In genomic region chr4:38141808-38142500, GRCh38 we compare ENCODE assay signal across 18 cellular contexts.
DNase-seq lines count a peak whose midpoint lies in the region; ATAC-seq and TF ChIP-seq lines count a peak whose summit lies in the region.
"Had no signal": no experiment of that assay in that cellular context is flagged by ENCODE, and none has a peak within 500 bp of the region (broad histone marks: within the 10 kb centered on the region; RNA-seq: fewer than 3 reads in every experiment).

No MANE protein-coding gene starts in this region.

- in situ Hi-C loops in gastrocnemius medialis (cut with MboI; ENCODE audit: low sequenced_read_pairs in 4 of 4) = no loop called here

- peaks cover 8% of the 10 kb centered on the region; the same call in 1 of the 2 replicates for H3K36me3 ChIP-seq in RWPE2 (ENCODE audit: low read depth)
- peaks cover 2% of the 10 kb centered on the region for H3K36me3 ChIP-seq in fibroblast of lung (ENCODE audit: control insufficient read depth, insufficient read depth, low read length)
- peaks cover 0 to 40% of the 10 kb centered on the region in 2 donors for H3K36me3 ChIP-seq in gastrocnemius medialis
- no peaks in the 10 kb centered on the region for H3K36me3 ChIP-seq in PC-9 (ENCODE audit: low read depth)
- H3K36me3 ChIP-seq in H7 (replicated peaks; ENCODE audit: control insufficient read depth, insufficient read depth, low read length) = no peaks in the 10 kb centered on the region
- peaks cover 0 to 22% (median 0%) of the 10 kb centered on the region in 3 donors for H3K36me3 ChIP-seq in Peyer's patch
- H3K36me3 ChIP-seq: adrenal gland had no signal

- TF ChIP-seq POLR2A in gastrocnemius medialis (IDR thresholded peaks at IDR 0.05) = no peak
- no peak for TF ChIP-seq POLR2A in Peyer's patch (IDR thresholded peaks at IDR 0.05)

- H3K27ac Mint-ChIP-seq in activated CD4-positive, alpha-beta T cell treated with anti-CD3 and anti-CD28 coated beads for 36 hours = peak overlapping the region; percentile 21
- H3K27ac Mint-ChIP-seq: IgD-negative memory B cell had no signal

- H3K9me3 ChIP-seq in RWPE2 (ENCODE audit: severe bottlenecking) (no peaks in the 10 kb centered on the region), fibroblast of lung (ENCODE audit: control insufficient read depth, insufficient read depth, low read depth, low read length) (no peaks in the 10 kb centered on the region), gastrocnemius medialis (no peaks in the 10 kb centered on the region), PC-9 (ENCODE audit: insufficient read depth, low read depth) (no peaks in the 10 kb centered on the region), Peyer's patch (no peaks in the 10 kb centered on the region)
- H3K9me3 ChIP-seq: adrenal gland, thyroid gland had no signal

- no peak overlapping the region for H3K4me2 ChIP-seq in fibroblast of lung (ENCODE audit: extremely low read depth, insufficient read depth, low read length)
- no peak overlapping the region for H3K4me2 ChIP-seq in PC-9

- no peaks in the 10 kb centered on the region for H3K4me1 ChIP-seq in RWPE2 (ENCODE audit: insufficient read depth, poor library complexity, severe bottlenecking)
- peaks cover 10% of the 10 kb centered on the region for H3K4me1 ChIP-seq in fibroblast of lung (ENCODE audit: control insufficient read depth, extremely low read depth, insufficient read depth, low read length)
- H3K4me1 ChIP-seq in gastrocnemius medialis = no peaks in the 10 kb centered on the region
- no peaks in the 10 kb centered on the region for H3K4me1 ChIP-seq in PC-9 (replicated peaks; ENCODE audit: insufficient read depth)
- H3K4me1 ChIP-seq in Peyer's patch = no peaks in the 10 kb centered on the region
- H3K4me1 ChIP-seq: adrenal gland, thyroid gland had no signal

- no peaks in the 10 kb centered on the region for H3K9me2 ChIP-seq in PC-9 (ENCODE audit: insufficient read depth)

- intact Hi-C loops in activated CD4-positive, alpha-beta T cell treated with anti-CD3 and anti-CD28 coated beads for 36 hours (cut with DNase I, micrococcal nuclease) = no loop called here
- intact Hi-C loops in gastrocnemius medialis (cut with DNase I; ENCODE audit: low total_unique reads) = no loop called here
- intact Hi-C loops in PC-9 (cut with micrococcal nuclease; ENCODE audit: unreplicated experiment) = no loop called here

- H3F3A ChIP-seq in PC-9 (ENCODE audit: insufficient read depth, low read depth) = no peaks in the 10 kb centered on the region

- no peak for DNase-seq in activated CD4-positive, alpha-beta T cell treated with anti-CD3 and anti-CD28 coated beads for 36 hours
- no peak for DNase-seq in activated CD4-positive, alpha-beta T cell treated with anti-CD3 and anti-CD28 coated beads, Interleukin-2, amount 50 U/mL, for 4 hours
- DNase-seq in RWPE2 (ENCODE audit: low spot score) = no peak
- DNase-seq in fibroblast of lung (ENCODE audit: low read depth in 2 of 2) = peak; percentile 61 to 83
- DNase-seq in gastrocnemius medialis = no peak
- no peak for DNase-seq in PC-9
- DNase-seq in H7 = no peak
- DNase-seq in Peyer's patch = no peak
- DNase-seq: Calu3, dorsolateral prefrontal cortex, head of caudate nucleus, NCI-H1436, NCI-H510A, thyroid gland had no signal

- H2AFZ ChIP-seq in fibroblast of lung (ENCODE audit: low read length) (no peak overlapping the region), PC-9 (no peak overlapping the region)

- H3K4me3 ChIP-seq in RWPE2 (ENCODE audit: severe bottlenecking) (no peak overlapping the region), fibroblast of lung (replicated peaks in 1 of 4; ENCODE audit: control extremely low read depth in 1 of 4, insufficient read depth in 1 of 4, low read depth in 3 of 4, low read length in 4 of 4) (no peak overlapping the region), gastrocnemius medialis (no peak overlapping the region), PC-9 (no peak overlapping the region), H7 (ENCODE audit: insufficient read depth, low read depth, low read length) (no peak overlapping the region), Peyer's patch (no peak overlapping the region)
- H3K4me3 ChIP-seq: adrenal gland, dorsolateral prefrontal cortex, thyroid gland had no signal

- CTCF ChIA-PET in activated CD4-positive, alpha-beta T cell treated with anti-CD3 and anti-CD28 coated beads for 36 hours (lab: Charles Lee) = interaction anchor here (1.2 kb wide), 1 partner anchor 30 kb away, joined by 3 read pairs; no protein-coding TSS in a partner anchor
- CTCF ChIA-PET in PC-9 (lab: Charles Lee) = no interaction called here

- TF ChIP-seq CTCF in RWPE2 (IDR thresholded peaks at IDR 0.05; ENCODE audit: poor library complexity, severe bottlenecking) (no peak), fibroblast of lung (conservative IDR thresholded peaks at IDR 0.05 in 1 of 2, IDR thresholded peaks at IDR 0.05 in 1 of 2; ENCODE audit: low read depth in 1 of 2, low read length in 2 of 2) (no peak), gastrocnemius medialis (IDR thresholded peaks at IDR 0.05 in 4 of 5, conservative IDR thresholded peaks at IDR 0.05 in 1 of 5) (no peak), PC-9 (conservative IDR thresholded peaks at IDR 0.05) (no peak), Peyer's patch (IDR thresholded peaks at IDR 0.05) (no peak)

- H3K36me3 Mint-ChIP-seq in activated CD4-positive, alpha-beta T cell treated with anti-CD3 and anti-CD28 coated beads for 36 hours (ENCODE audit: low read depth) = peaks cover 30% of the 10 kb centered on the region

- peak; percentile 61 for ATAC-seq in activated CD4-positive, alpha-beta T cell treated with anti-CD3 and anti-CD28 coated beads for 36 hours
- peak; percentile 74; the same call in 2 of the 3 replicates for ATAC-seq in RWPE2 (ENCODE audit: low read depth)
- peak; percentile 11 to 21 for ATAC-seq in gastrocnemius medialis

- no TSS peak for BruUV-seq in PC-9 (replicated peaks; lab: Mats Ljungman, UMichigan)

- H3K4me3 Mint-ChIP-seq in activated CD4-positive, alpha-beta T cell treated with anti-CD3 and anti-CD28 coated beads for 36 hours = no peak overlapping the region
- H3K4me3 Mint-ChIP-seq: IgD-negative memory B cell, neural crest cell had no signal

- H3K9ac ChIP-seq in fibroblast of lung (ENCODE audit: insufficient read depth, low read length) = no peak overlapping the region

- no peaks in the 10 kb centered on the region for H3K79me2 ChIP-seq in fibroblast of lung (ENCODE audit: control insufficient read depth, insufficient read depth, low read length)
- H3K79me2 ChIP-seq in PC-9 (ENCODE audit: low read depth) = no peaks in the 10 kb centered on the region

- H4K20me1 ChIP-seq in fibroblast of lung (ENCODE audit: control insufficient read depth, extremely low read depth, insufficient read depth, low read length) (no peaks in the 10 kb centered on the region), PC-9 (ENCODE audit: insufficient read depth) (no peaks in the 10 kb centered on the region)

- H3K27ac ChIP-seq in RWPE2 (ENCODE audit: poor library complexity, severe bottlenecking) = no peak overlapping the region
- H3K27ac ChIP-seq in fibroblast of lung (ENCODE audit: insufficient read depth, low read length) = no peak overlapping the region
- no peak overlapping the region for H3K27ac ChIP-seq in gastrocnemius medialis
- no peak overlapping the region for H3K27ac ChIP-seq in PC-9
- no peak overlapping the region for H3K27ac ChIP-seq in Peyer's patch
- H3K27ac ChIP-seq: adrenal gland, dorsolateral prefrontal cortex, RWPE1, thyroid gland had no signal

- H3K27me3 ChIP-seq in RWPE2 (ENCODE audit: insufficient read depth, poor library complexity, severe bottlenecking) = no peaks in the 10 kb centered on the region
- no peaks in the 10 kb centered on the region for H3K27me3 ChIP-seq in fibroblast of lung (ENCODE audit: control insufficient read depth, insufficient read depth, low read length)
- H3K27me3 ChIP-seq in gastrocnemius medialis = no peaks in the 10 kb centered on the region
- H3K27me3 ChIP-seq in PC-9 (ENCODE audit: insufficient read depth, low read depth) = no peaks in the 10 kb centered on the region
- no peaks in the 10 kb centered on the region for H3K27me3 ChIP-seq in H7 (ENCODE audit: control insufficient read depth, insufficient read depth, low read length)
- H3K27me3 ChIP-seq in Peyer's patch = no peaks in the 10 kb centered on the region
- H3K27me3 ChIP-seq: adrenal gland, dorsolateral prefrontal cortex, thyroid gland had no signal

- H3K4me1 Mint-ChIP-seq in activated CD4-positive, alpha-beta T cell treated with anti-CD3 and anti-CD28 coated beads for 36 hours = peaks cover 14% of the 10 kb centered on the region
- H3K4me1 Mint-ChIP-seq: IgD-negative memory B cell, neural crest cell had no signal

- no peaks in the 10 kb centered on the region for H3K27me3 Mint-ChIP-seq in activated CD4-positive, alpha-beta T cell treated with anti-CD3 and anti-CD28 coated beads for 36 hours
- H3K27me3 Mint-ChIP-seq: IgD-negative memory B cell had no signal

- POLR2A ChIA-PET in activated CD4-positive, alpha-beta T cell treated with anti-CD3 and anti-CD28 coated beads for 36 hours (lab: Charles Lee) = no interaction called here
- POLR2A ChIA-PET in PC-9 (lab: Charles Lee; ENCODE audit: unreplicated experiment) = no interaction called here

- H3K9me3 Mint-ChIP-seq in activated CD4-positive, alpha-beta T cell treated with anti-CD3 and anti-CD28 coated beads for 36 hours (ENCODE audit: low read depth) = no peaks in the 10 kb centered on the region
- H3K9me3 Mint-ChIP-seq: IgD-negative memory B cell, neural crest cell had no signal

Comparison
In these comparisons a context has a peak if more than half of its experiments do, and no peak if none do; other contexts are left out.
1. ATAC-seq: peak in every context shown above with its lines; median percentile 74 in RWPE2; 61 in activated CD4-positive, alpha-beta T cell treated with anti-CD3 and anti-CD28 coated beads for 36 hours; 16 in gastrocnemius medialis.
2. DNase-seq: peak in fibroblast of lung (2 of 2); none in activated CD4-positive, alpha-beta T cell treated with anti-CD3 and anti-CD28 coated beads for 36 hours (single experiment), activated CD4-positive, alpha-beta T cell treated with anti-CD3 and anti-CD28 coated beads, Interleukin-2, amount 50 U/mL, for 4 hours (0 of 2), RWPE2 (single experiment), gastrocnemius medialis (0 of 2), PC-9 (0 of 2), H7 (single experiment) and Peyer's patch (0 of 3).